Comparison of ENCODE assay signal across 9 cellular contexts in genomic region chr11:125451400-125452124, GRCh38. TPM values are rescaled to one million over a fixed set of nuclear protein-coding genes. Genes with fewer than 3 reads are reported as not detected.
DNase-seq lines count a peak whose midpoint lies in the region; ATAC-seq, FAIRE-seq and TF ChIP-seq lines count a peak whose summit lies in the region.
"Had no signal": no experiment of that assay in that cellular context is flagged by ENCODE, and none has a peak within 500 bp of the region (broad histone marks: within the 10 kb centered on the region; RNA-seq: fewer than 3 reads in every experiment).

No MANE protein-coding gene starts in this region.

- H3K27ac Mint-ChIP-seq in effector memory CD8-positive, alpha-beta T cell, result no peak overlapping the region

- H3K9me3 Mint-ChIP-seq in effector memory CD8-positive, alpha-beta T cell, result no peaks in the 10 kb centered on the region

- no peaks in the 10 kb centered on the region for H3K27me3 Mint-ChIP-seq in effector memory CD8-positive, alpha-beta T cell

- intact Hi-C loops in left ventricle myocardium superior (cut with micrococcal nuclease), result no loop called here

- peaks cover 0 to 4% of the 10 kb centered on the region in 2 donors for H3K4me1 Mint-ChIP-seq in effector memory CD8-positive, alpha-beta T cell (ENCODE audit: low read depth in 2 of 2)

- peak; percentile 15 for FAIRE-seq in H54 (lab: Jason Lieb, UNC)
- FAIRE-seq: colon had no signal

- H3K36me3 Mint-ChIP-seq in effector memory CD8-positive, alpha-beta T cell (ENCODE audit: insufficient read depth), result no peaks in the 10 kb centered on the region

- H3K4me3 Mint-ChIP-seq in effector memory CD8-positive, alpha-beta T cell, result no peak overlapping the region

- peak; percentile 18 for DNase-seq in EL
- DNase-seq in H54 (ENCODE audit: insufficient read length, low spot score), result peak; percentile 36
- DNase-seq in left ventricle myocardium superior, result peak; percentile 81
- DNase-seq in retina, result peak; percentile 83
- no peak for DNase-seq in effector memory CD8-positive, alpha-beta T cell
- no peak for DNase-seq in omental fat pad (ENCODE audit: low spot score)

- ATAC-seq in SK-N-SH treated with all-trans-retinoic acid at 6 μM for 48 hours (peak; percentile 76), left ventricle myocardium superior (peak; percentile 93), HG03457 (IDR thresholded peaks at IDR 0.05; ENCODE audit: unreplicated experiment) (no peak), omental fat pad (ENCODE audit: low FRiP score) (no peak)
- ATAC-seq in effector memory CD8-positive, alpha-beta T cell (replicated peaks), result no peak

- TF ChIP-seq POLR2A in H54 (IDR thresholded peaks at IDR 0.05; ENCODE audit: low read depth, low read length), result no peak

- TF ChIP-seq CTCF in omental fat pad (IDR thresholded peaks at IDR 0.05), result no peak

TF ChIP-seq in SK-N-SH treated with all-trans-retinoic acid at 6 μM for 48 hours, 23 proteins besides CTCF, POLR2A, EP300 and RAD21:
- no peak for TF ChIP-seq CSRNP3 (CRISPR knock-in tag; IDR thresholded peaks at IDR 0.05)
- TF ChIP-seq TOX (CRISPR knock-in tag; IDR thresholded peaks at IDR 0.05; ENCODE audit: borderline replicate concordance), result no peak
- no peak for TF ChIP-seq GLIS3 (CRISPR knock-in tag; IDR thresholded peaks at IDR 0.05)
- no peak for TF ChIP-seq BACH2 (CRISPR knock-in tag; IDR thresholded peaks at IDR 0.05; ENCODE audit: borderline replicate concordance)
- TF ChIP-seq ZFP30 (CRISPR knock-in tag; IDR thresholded peaks at IDR 0.05), result no peak
- no peak for TF ChIP-seq POU6F1 (CRISPR knock-in tag; IDR thresholded peaks at IDR 0.05; ENCODE audit: borderline replicate concordance, low read depth)
- TF ChIP-seq PATZ1 (CRISPR knock-in tag; IDR thresholded peaks at IDR 0.05; ENCODE audit: borderline replicate concordance), result no peak
- TF ChIP-seq ZNF70 (CRISPR knock-in tag; IDR thresholded peaks at IDR 0.05), result no peak
- TF ChIP-seq ZNF565 (CRISPR knock-in tag; conservative IDR thresholded peaks at IDR 0.05; ENCODE audit: low read depth), result no peak
- no peak for TF ChIP-seq ZFP3 (CRISPR knock-in tag; IDR thresholded peaks at IDR 0.05)
- TF ChIP-seq ESRRG (CRISPR knock-in tag; IDR thresholded peaks at IDR 0.05), result no peak
TF ChIP-seq in SK-N-SH treated with all-trans-retinoic acid at 6 μM for 48 hours: peak in this region for 0.

RNA-seq across cellular contexts. Expression of gene FEZ1, which starts 44.5 kb away (rescaled TPM):
- total RNA-seq in left ventricle myocardium superior, result 49.9 TPM
- 10 to 100 TPM; 10.7 to 27.7 (median 15.6) TPM for total RNA-seq in omental fat pad

Comparison
In these comparisons a context has a peak if more than half of its experiments do, and no peak if none do; other contexts are left out.
1. DNase-seq: peak in EL (single experiment), H54 (single experiment), left ventricle myocardium superior (single experiment) and retina (single experiment); none in effector memory CD8-positive, alpha-beta T cell (0 of 3) and omental fat pad (single experiment).
2. ATAC-seq: peak in SK-N-SH treated with all-trans-retinoic acid at 6 μM for 48 hours (single experiment) and left ventricle myocardium superior (single experiment); none in HG03457 (single experiment), effector memory CD8-positive, alpha-beta T cell (single experiment) and omental fat pad (single experiment).